ENCODE assay signal across 20 cellular contexts in genomic region chr12:104662203-104662602, GRCh38.
DNase-seq lines count a peak whose midpoint lies in the region; ATAC-seq lines count a peak whose summit lies in the region.
"Had no signal": no experiment of that assay in that cellular context is flagged by ENCODE, and none has a peak within 500 bp of the region (broad histone marks: within the 10 kb centered on the region; RNA-seq: fewer than 3 reads in every experiment).

No MANE protein-coding gene starts in this region.

- H3K4me3 Mint-ChIP-seq in activated naive CD8-positive, alpha-beta T cell treated with anti-CD3 and anti-CD28 coated beads, Interleukin-2, amount 50 U/mL, for 24 hours, result no peak overlapping the region
- no peak overlapping the region for H3K4me3 Mint-ChIP-seq in activated naive CD8-positive, alpha-beta T cell treated with anti-CD3 and anti-CD28 coated beads for 36 hours
- no peak overlapping the region for H3K4me3 Mint-ChIP-seq in activated T-helper 17 cell treated with anti-CD3 and anti-CD28 coated beads, Interleukin-2, amount 50 U/mL, for 72 hours
- peak overlapping the region in 1 of 5 donors; percentile 15 for H3K4me3 Mint-ChIP-seq in immature natural killer cell
- no peak overlapping the region for H3K4me3 Mint-ChIP-seq in activated CD4-positive, alpha-beta T cell treated with anti-CD3 and anti-CD28 coated beads for 36 hours
- H3K4me3 Mint-ChIP-seq: T-helper 2 cell treated with Interferon-gamma antibody and Interleukin-4, amounts not matched to agents 5 μg/mL and 100 μg/mL, for 36 hours; WTC11 had no signal

- DNase-seq in activated naive CD8-positive, alpha-beta T cell treated with anti-CD3 and anti-CD28 coated beads, Interleukin-2, amount 50 U/mL, for 24 hours, result no peak
- DNase-seq in activated naive CD8-positive, alpha-beta T cell treated with anti-CD3 and anti-CD28 coated beads for 36 hours, result no peak
- DNase-seq in immature natural killer cell (no peak), dermis blood vessel endothelial cell (no peak)
- no peak for DNase-seq in activated CD4-positive, alpha-beta T cell treated with anti-CD3 and anti-CD28 coated beads for 36 hours
- DNase-seq: activated CD4-positive, alpha-beta T cell treated with anti-CD3 and anti-CD28 coated beads, Interleukin-2, amount 50 U/mL, for 4 hours; BE2C; body of pancreas; Caco-2; DMS79 treated with DMSO at 0.1 percent for 48 hours; esophagus squamous epithelium; NCI-H2029; NCI-H345; substantia nigra; upper lobe of right lung had no signal

- POLR2A ChIA-PET in activated CD4-positive, alpha-beta T cell treated with anti-CD3 and anti-CD28 coated beads for 36 hours (lab: Charles Lee), result no interaction called here

- peaks cover 30% of the 10 kb centered on the region for H3K4me1 Mint-ChIP-seq in activated naive CD8-positive, alpha-beta T cell treated with anti-CD3 and anti-CD28 coated beads, Interleukin-2, amount 50 U/mL, for 24 hours
- peaks cover 14% of the 10 kb centered on the region for H3K4me1 Mint-ChIP-seq in activated naive CD8-positive, alpha-beta T cell treated with anti-CD3 and anti-CD28 coated beads for 36 hours
- H3K4me1 Mint-ChIP-seq in activated T-helper 17 cell treated with anti-CD3 and anti-CD28 coated beads, Interleukin-2, amount 50 U/mL, for 72 hours, result peaks cover 15% of the 10 kb centered on the region
- H3K4me1 Mint-ChIP-seq in immature natural killer cell, result peaks cover 69 to 93% of the 10 kb centered on the region in 2 donors
- H3K4me1 Mint-ChIP-seq in activated CD4-positive, alpha-beta T cell treated with anti-CD3 and anti-CD28 coated beads for 36 hours, result peaks cover 19% of the 10 kb centered on the region

- no peaks in the 10 kb centered on the region for H3K9me3 Mint-ChIP-seq in activated naive CD8-positive, alpha-beta T cell treated with anti-CD3 and anti-CD28 coated beads, Interleukin-2, amount 50 U/mL, for 24 hours
- no peaks in the 10 kb centered on the region for H3K9me3 Mint-ChIP-seq in activated naive CD8-positive, alpha-beta T cell treated with anti-CD3 and anti-CD28 coated beads for 36 hours
- no peaks in the 10 kb centered on the region for H3K9me3 Mint-ChIP-seq in activated T-helper 17 cell treated with anti-CD3 and anti-CD28 coated beads, Interleukin-2, amount 50 U/mL, for 72 hours
- H3K9me3 Mint-ChIP-seq in immature natural killer cell, result peaks cover 0 to 1% (median 0%) of the 10 kb centered on the region in 6 donors
- H3K9me3 Mint-ChIP-seq in activated CD4-positive, alpha-beta T cell treated with anti-CD3 and anti-CD28 coated beads for 36 hours (ENCODE audit: low read depth), result no peaks in the 10 kb centered on the region
- H3K9me3 Mint-ChIP-seq: T-helper 2 cell treated with Interferon-gamma antibody and Interleukin-4, amounts not matched to agents 5 μg/mL and 100 μg/mL, for 36 hours; WTC11 had no signal

- no peaks in the 10 kb centered on the region for H3K27me3 Mint-ChIP-seq in activated naive CD8-positive, alpha-beta T cell treated with anti-CD3 and anti-CD28 coated beads, Interleukin-2, amount 50 U/mL, for 24 hours
- no peaks in the 10 kb centered on the region for H3K27me3 Mint-ChIP-seq in activated naive CD8-positive, alpha-beta T cell treated with anti-CD3 and anti-CD28 coated beads for 36 hours
- H3K27me3 Mint-ChIP-seq in activated T-helper 17 cell treated with anti-CD3 and anti-CD28 coated beads, Interleukin-2, amount 50 U/mL, for 72 hours, result no peaks in the 10 kb centered on the region
- H3K27me3 Mint-ChIP-seq in immature natural killer cell (ENCODE audit: low read depth in 3 of 3), result peaks cover 0 to 3% (median 0%) of the 10 kb centered on the region in 3 donors
- H3K27me3 Mint-ChIP-seq in activated CD4-positive, alpha-beta T cell treated with anti-CD3 and anti-CD28 coated beads for 36 hours, result no peaks in the 10 kb centered on the region

- peaks cover 6% of the 10 kb centered on the region for H3K36me3 Mint-ChIP-seq in activated naive CD8-positive, alpha-beta T cell treated with anti-CD3 and anti-CD28 coated beads, Interleukin-2, amount 50 U/mL, for 24 hours (ENCODE audit: low read depth)
- H3K36me3 Mint-ChIP-seq in activated naive CD8-positive, alpha-beta T cell treated with anti-CD3 and anti-CD28 coated beads for 36 hours, result no peaks in the 10 kb centered on the region
- no peaks in the 10 kb centered on the region for H3K36me3 Mint-ChIP-seq in activated T-helper 17 cell treated with anti-CD3 and anti-CD28 coated beads, Interleukin-2, amount 50 U/mL, for 72 hours (ENCODE audit: low read depth)
- H3K36me3 Mint-ChIP-seq in immature natural killer cell, result peaks cover 0 to 3% (median 0%) of the 10 kb centered on the region in 3 donors
- no peaks in the 10 kb centered on the region for H3K36me3 Mint-ChIP-seq in activated CD4-positive, alpha-beta T cell treated with anti-CD3 and anti-CD28 coated beads for 36 hours (ENCODE audit: low read depth)
- H3K36me3 Mint-ChIP-seq: WTC11 had no signal

- peak; percentile 29 for ATAC-seq in activated naive CD8-positive, alpha-beta T cell treated with anti-CD3 and anti-CD28 coated beads, Interleukin-2, amount 50 U/mL, for 24 hours
- ATAC-seq in activated T-helper 17 cell treated with anti-CD3 and anti-CD28 coated beads, Interleukin-2, amount 50 U/mL, for 72 hours (replicated peaks), result no peak
- no peak for ATAC-seq in HG02763 (IDR thresholded peaks at IDR 0.05; ENCODE audit: unreplicated experiment)
- no peak for ATAC-seq in HG03565 (IDR thresholded peaks at IDR 0.05; ENCODE audit: unreplicated experiment)
- ATAC-seq in activated CD4-positive, alpha-beta T cell treated with anti-CD3 and anti-CD28 coated beads for 36 hours, result no peak
- ATAC-seq: body of pancreas, upper lobe of right lung, WTC11 had no signal

- intact Hi-C loops in activated CD4-positive, alpha-beta T cell treated with anti-CD3 and anti-CD28 coated beads for 36 hours (cut with DNase I, micrococcal nuclease), result no loop called here

- peak overlapping the region; percentile 60 for H3K27ac Mint-ChIP-seq in activated naive CD8-positive, alpha-beta T cell treated with anti-CD3 and anti-CD28 coated beads, Interleukin-2, amount 50 U/mL, for 24 hours
- no peak overlapping the region for H3K27ac Mint-ChIP-seq in activated naive CD8-positive, alpha-beta T cell treated with anti-CD3 and anti-CD28 coated beads for 36 hours
- H3K27ac Mint-ChIP-seq in activated T-helper 17 cell treated with anti-CD3 and anti-CD28 coated beads, Interleukin-2, amount 50 U/mL, for 72 hours, result peak overlapping the region; percentile 22
- peak overlapping the region in 5 of 6 donors; percentile 28 to 76 (median 61) for H3K27ac Mint-ChIP-seq in immature natural killer cell
- H3K27ac Mint-ChIP-seq in activated CD4-positive, alpha-beta T cell treated with anti-CD3 and anti-CD28 coated beads for 36 hours, result no peak overlapping the region
- H3K27ac Mint-ChIP-seq: T-helper 2 cell treated with Interferon-gamma antibody and Interleukin-4, amounts not matched to agents 5 μg/mL and 100 μg/mL, for 36 hours; WTC11 had no signal

- CTCF ChIA-PET in activated CD4-positive, alpha-beta T cell treated with anti-CD3 and anti-CD28 coated beads for 36 hours (lab: Charles Lee), result interaction anchor here (0.7 to 2.5 kb wide), 6 partner anchors 8 to 499 kb away, joined by 3 to 11 read pairs (median 3); no protein-coding TSS in a partner anchor

Comparison
In these comparisons a context has a peak if more than half of its experiments do, and no peak if none do; other contexts are left out.
1. H3K27ac Mint-ChIP-seq: peak in activated naive CD8-positive, alpha-beta T cell treated with anti-CD3 and anti-CD28 coated beads, Interleukin-2, amount 50 U/mL, for 24 hours (single experiment), activated T-helper 17 cell treated with anti-CD3 and anti-CD28 coated beads, Interleukin-2, amount 50 U/mL, for 72 hours (single experiment) and immature natural killer cell (5 of 6); none in activated naive CD8-positive, alpha-beta T cell treated with anti-CD3 and anti-CD28 coated beads for 36 hours (single experiment) and activated CD4-positive, alpha-beta T cell treated with anti-CD3 and anti-CD28 coated beads for 36 hours (single experiment).